1 cellular context compared by ENCODE assay signal in genomic region chr6:1619106-1619665, GRCh38.
TF ChIP-seq lines count a peak whose summit lies in the region.

No MANE protein-coding gene starts in this region.

TF ChIP-seq in GM23338, 12 proteins besides CTCF, POLR2A, EP300 and RAD21 (continued from another document):
- TF ChIP-seq NANOG (IDR thresholded peaks at IDR 0.05; ENCODE audit: borderline replicate concordance) (no peak), JUNB (IDR thresholded peaks at IDR 0.05; ENCODE audit: unreplicated experiment) (no peak)
